In the genomic region with DNA sequence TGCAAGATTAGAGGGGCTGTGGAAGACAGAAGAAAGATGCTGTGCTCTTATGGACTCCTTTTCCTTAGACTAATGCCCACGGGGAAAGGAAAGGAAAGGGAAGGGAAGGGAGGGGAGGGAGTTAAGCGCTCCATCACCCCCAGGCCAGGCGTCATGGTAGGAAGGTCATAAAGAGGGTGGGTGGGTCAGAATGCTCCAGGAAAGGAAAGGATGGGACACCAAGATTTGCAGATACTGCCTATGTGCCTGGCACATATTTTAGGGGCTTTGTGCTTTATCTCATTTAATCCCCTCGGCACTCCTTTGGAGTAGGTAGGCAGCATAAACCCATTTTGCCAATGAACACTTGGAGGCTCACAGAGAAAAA, we compare ENCODE assay signal across 9 cellular contexts. TPM values are rescaled to one million over a fixed set of nuclear protein-coding genes. Genes with fewer than 3 reads are reported as not detected.
DNase-seq lines count a peak whose midpoint lies in the region; ATAC-seq, FAIRE-seq and TF ChIP-seq lines count a peak whose summit lies in the region.
"Had no signal": no experiment of that assay in that cellular context is flagged by ENCODE, and none has a peak within 500 bp of the region (broad histone marks: within the 10 kb centered on the region; RNA-seq: fewer than 3 reads in every experiment).

No MANE protein-coding gene starts in this region.

- DNase-seq in cardiac muscle cell (ENCODE audit: low read depth in 1 of 2, low spot score in 1 of 2) (no peak), left ventricle myocardium superior (no peak), bronchial epithelial cell (ENCODE audit: low read depth) (no peak), upper lobe of left lung (no peak), GDM1 (lab: John Stamatoyannopoulos, UW) (no peak), SIG-M5 (lab: John Stamatoyannopoulos, UW) (no peak)

- TF ChIP-seq CTCF in cardiac muscle cell (IDR thresholded peaks at IDR 0.05; ENCODE audit: low read depth, low read length) (no peak), bronchial epithelial cell (IDR thresholded peaks at IDR 0.05; ENCODE audit: insufficient read depth, low read length, severe bottlenecking) (no peak), upper lobe of left lung (IDR thresholded peaks at IDR 0.05) (no peak)

- H3K4me3 ChIP-seq in cardiac muscle cell (peak overlapping the region; percentile 24), bronchial epithelial cell (ENCODE audit: low read depth, low read length) (peak overlapping the region; percentile 28), mesodermal cell (ENCODE audit: extremely low read depth, insufficient read depth, low read length, poor library complexity, severe bottlenecking) (peak overlapping the region; percentile 17), upper lobe of left lung (peak overlapping the region in 3 of 4 donors; percentile 34 to 52 (median 52))

- H3K36me3 ChIP-seq in cardiac muscle cell (no peaks in the 10 kb centered on the region), bronchial epithelial cell (ENCODE audit: control insufficient read depth, insufficient read depth, low read length) (no peaks in the 10 kb centered on the region), mesodermal cell (ENCODE audit: control insufficient read depth, insufficient read depth, low read length) (no peaks in the 10 kb centered on the region), upper lobe of left lung (no peaks in the 10 kb centered on the region)

- no peak for FAIRE-seq in bronchial epithelial cell (lab: Jason Lieb, UNC)

- H3K9me3 ChIP-seq in cardiac muscle cell (ENCODE audit: low read depth): no peaks in the 10 kb centered on the region
- no peaks in the 10 kb centered on the region for H3K9me3 ChIP-seq in mesodermal cell (ENCODE audit: control insufficient read depth, low read length)
- no peaks in the 10 kb centered on the region for H3K9me3 ChIP-seq in upper lobe of left lung

- ATAC-seq in left ventricle myocardium superior: no peak
- no peak for ATAC-seq in upper lobe of left lung (ENCODE audit: low FRiP score in 2 of 2)
- ATAC-seq in HG03565 (IDR thresholded peaks at IDR 0.05; ENCODE audit: unreplicated experiment): no peak

- intact Hi-C loops in left ventricle myocardium superior (cut with micrococcal nuclease): no loop called here

- peaks cover 30% of the 10 kb centered on the region for H3K4me1 ChIP-seq in cardiac muscle cell (ENCODE audit: low read depth)
- H3K4me1 ChIP-seq in mesodermal cell (ENCODE audit: control insufficient read depth, insufficient read depth, low read length, poor library complexity, severe bottlenecking): peaks cover 8% of the 10 kb centered on the region
- peaks cover 15 to 21% (median 19%) of the 10 kb centered on the region in 4 donors for H3K4me1 ChIP-seq in upper lobe of left lung

- H3K27me3 ChIP-seq in cardiac muscle cell (no peaks in the 10 kb centered on the region), bronchial epithelial cell (ENCODE audit: control insufficient read depth, insufficient read depth, low read length) (peaks cover 3% of the 10 kb centered on the region), upper lobe of left lung (no peaks in the 10 kb centered on the region)

- no peak for TF ChIP-seq EP300 in upper lobe of left lung (IDR thresholded peaks at IDR 0.05)

- no peak for TF ChIP-seq POLR2A in upper lobe of left lung (IDR thresholded peaks at IDR 0.05)

- 100% methylated on average over 1 of the region's 4 CpGs for WGBS in mesodermal cell (ENCODE audit: insufficient coverage in 2 of 2), 2 experiments
- WGBS in upper lobe of left lung, 2 donors: 62 to 84% methylated on average over 3 to 4 of the region's 4 CpGs

- H3K27ac ChIP-seq in cardiac muscle cell: no peak overlapping the region
- no peak overlapping the region for H3K27ac ChIP-seq in mesodermal cell (ENCODE audit: low read depth, low read length, severe bottlenecking)
- peak overlapping the region in 3 of 4 donors; percentile 49 to 84 (median 79) for H3K27ac ChIP-seq in upper lobe of left lung

RNA-seq across cellular contexts. Expression of a gene that starts 41.4 kb away (rescaled TPM):
- 1.3 and 3.1 TPM in 2 replicates for total RNA-seq in cardiac muscle cell
- 0.47 and 0.48 TPM in 2 replicates for polyA plus RNA-seq in cardiac muscle cell
- not detected for total RNA-seq in left ventricle myocardium superior
- total RNA-seq in bronchial epithelial cell: 0.53 and 1.9 TPM in 2 replicates
- polyA plus RNA-seq in mesodermal cell (2013, experiment 1 of 2): not detected
- polyA plus RNA-seq in mesodermal cell (2013, experiment 2 of 2): not detected
- total RNA-seq in upper lobe of left lung: 1 to 10 TPM in 4 of 6 donors, under 1 TPM in 2; 0.30 to 4.2 (median 1.2) TPM
- total RNA-seq: mucosa of gallbladder had no signal

Comparison
In these comparisons a context has a peak if more than half of its experiments do, and no peak if none do; other contexts are left out.
1. H3K27ac ChIP-seq: peak in upper lobe of left lung (3 of 4); none in cardiac muscle cell (single experiment) and mesodermal cell (single experiment).
2. Peak in every context shown above with its lines, with median percentiles within 50 percentile points of each other: H3K4me3 ChIP-seq.